In genomic region chr11:78218707-78219492, GRCh38 we compare ENCODE assay signal across 19 cellular contexts. TPM values are rescaled to one million over a fixed set of nuclear protein-coding genes. Genes with fewer than 3 reads are reported as not detected.
DNase-seq lines count a peak whose midpoint lies in the region; ATAC-seq and TF ChIP-seq lines count a peak whose summit lies in the region.
"Had no signal": no experiment of that assay in that cellular context is flagged by ENCODE, and none has a peak within 500 bp of the region (broad histone marks: within the 10 kb centered on the region; RNA-seq: fewer than 3 reads in every experiment).

No MANE protein-coding gene starts in this region.

- POLR2A ChIA-PET in CD4-positive, alpha-beta T cell (lab: Charles Lee), result no interaction called here

- peak overlapping the region; percentile 66 for H3K27ac Mint-ChIP-seq in CD4-positive, alpha-beta T cell
- peak overlapping the region; percentile 16 for H3K27ac Mint-ChIP-seq in osteocyte (ENCODE audit: unreplicated experiment)
- H3K27ac Mint-ChIP-seq: activated T-cell treated with anti-CD3 and anti-CD28 coated beads, Interleukin-2, amount 50 U/mL, for 72 hours; mesothelial cell of epicardium had no signal

- H3K27me3 ChIP-seq in CD4-positive, alpha-beta T cell (ENCODE audit: control insufficient read depth, insufficient read depth, low read length), result no peaks in the 10 kb centered on the region
- H3K27me3 ChIP-seq in dorsolateral prefrontal cortex (no peaks in the 10 kb centered on the region), heart right ventricle (no peaks in the 10 kb centered on the region)
- H3K27me3 ChIP-seq: SJCRH30, upper lobe of left lung had no signal

- H3K36me3 Mint-ChIP-seq in CD4-positive, alpha-beta T cell (ENCODE audit: low read depth), result peaks cover 33% of the 10 kb centered on the region
- peaks cover 25% of the 10 kb centered on the region for H3K36me3 Mint-ChIP-seq in osteocyte (ENCODE audit: unreplicated experiment)

- CTCF ChIA-PET in CD4-positive, alpha-beta T cell (lab: Charles Lee), result interaction anchor here (1.4 kb wide), 1 partner anchor 10 kb away, joined by 3 read pairs; no protein-coding TSS in a partner anchor

- WGBS in heart right ventricle, 2 donors, result 84 to 85% methylated on average over 11 of the region's 11 CpGs

- peaks cover 0 to 99% (median 47%) of the 10 kb centered on the region in 9 donors for H3K36me3 ChIP-seq in heart right ventricle

- TF ChIP-seq CTCF in CD4-positive, alpha-beta T cell (IDR thresholded peaks at IDR 0.05), result no peak
- TF ChIP-seq CTCF in dorsolateral prefrontal cortex (IDR thresholded peaks at IDR 0.05 in 54 of 56, conservative IDR thresholded peaks at IDR 0.05 in 2 of 56; ENCODE audit: low read depth in 1 of 56, partially characterized antibody in 56 of 56) (no peak), osteocyte (IDR thresholded peaks at IDR 0.05) (no peak), heart right ventricle (IDR thresholded peaks at IDR 0.05) (no peak)

- H3K27ac ChIP-seq in CD4-positive, alpha-beta T cell (ENCODE audit: low read depth, low read length), result no peak overlapping the region
- peak overlapping the region in 51 of 59 donors; percentile 4 to 91 (median 76) for H3K27ac ChIP-seq in dorsolateral prefrontal cortex
- H3K27ac ChIP-seq in heart right ventricle, result no peak overlapping the region
- H3K27ac ChIP-seq: KMS-11, SJCRH30, skin epidermis, upper lobe of left lung had no signal

- H3K9me3 Mint-ChIP-seq in CD4-positive, alpha-beta T cell, result no peaks in the 10 kb centered on the region
- no peaks in the 10 kb centered on the region for H3K9me3 Mint-ChIP-seq in osteocyte (ENCODE audit: unreplicated experiment)
- H3K9me3 Mint-ChIP-seq: activated T-cell treated with anti-CD3 and anti-CD28 coated beads, Interleukin-2, amount 50 U/mL, for 72 hours; mesothelial cell of epicardium; naive B cell had no signal

- peaks cover 5% of the 10 kb centered on the region for H3K4me1 Mint-ChIP-seq in CD4-positive, alpha-beta T cell (ENCODE audit: low read depth)
- no peaks in the 10 kb centered on the region for H3K4me1 Mint-ChIP-seq in osteocyte (ENCODE audit: unreplicated experiment)
- H3K4me1 Mint-ChIP-seq: mesothelial cell of epicardium had no signal

- intact Hi-C loops in CD4-positive, alpha-beta T cell (cut with DNase I, micrococcal nuclease), result no loop called here
- intact Hi-C loops in dorsolateral prefrontal cortex (cut with DNase I) (no loop called here), heart right ventricle (cut with DNase I) (no loop called here)

- no peaks in the 10 kb centered on the region for H3K27me3 Mint-ChIP-seq in CD4-positive, alpha-beta T cell
- no peaks in the 10 kb centered on the region for H3K27me3 Mint-ChIP-seq in osteocyte (ENCODE audit: unreplicated experiment)
- H3K27me3 Mint-ChIP-seq: naive B cell had no signal

- H3K4me3 ChIP-seq in dorsolateral prefrontal cortex (no peak overlapping the region), heart right ventricle (no peak overlapping the region)
- H3K4me3 ChIP-seq: SJCRH30, skin epidermis, upper lobe of left lung had no signal

- peak in 1 of 10 experiments; percentile 11 for DNase-seq in CD4-positive, alpha-beta T cell
- DNase-seq in D341Med (ENCODE audit: low spot score) (peak; percentile 6), dorsolateral prefrontal cortex (peak in 1 of 10 donors; percentile 13), osteocyte (ENCODE audit: extremely low spot score, unreplicated experiment) (no peak), kidney tubule cell (ENCODE audit: low spot score) (no peak), HUDEP-2 (lab: John Stamatoyannopoulos, UW; ENCODE audit: unreplicated experiment in 76 of 76) (no peak), heart right ventricle (no peak)
- DNase-seq: activated CD4-positive, CD25-positive, alpha-beta regulatory T cell treated with anti-CD3 and anti-CD28 coated beads, Interleukin-2, amount 50 U/mL, for 72 hours; activated T-cell treated with anti-CD3 and anti-CD28 coated beads, Interleukin-2, amount 50 U/mL, for 72 hours; central memory CD4-positive, alpha-beta T cell; dermis blood vessel endothelial cell; naive B cell; NCI-H1436; NCI-H748 treated with DMSO at 0.1 percent for 48 hours; SJCRH30; upper lobe of left lung had no signal

- no peak for ATAC-seq in CD4-positive, alpha-beta T cell (ENCODE audit: poor library complexity)
- ATAC-seq in heart right ventricle, result no peak

- no peak overlapping the region for H3K4me3 Mint-ChIP-seq in CD4-positive, alpha-beta T cell
- no peak overlapping the region for H3K4me3 Mint-ChIP-seq in osteocyte (ENCODE audit: unreplicated experiment)
- H3K4me3 Mint-ChIP-seq: activated T-cell treated with anti-CD3 and anti-CD28 coated beads, Interleukin-2, amount 50 U/mL, for 72 hours; mesothelial cell of epicardium; naive B cell had no signal

- H3K9me3 ChIP-seq in CD4-positive, alpha-beta T cell (ENCODE audit: control insufficient read depth, low read length), result no peaks in the 10 kb centered on the region
- no peaks in the 10 kb centered on the region for H3K9me3 ChIP-seq in heart right ventricle
- H3K9me3 ChIP-seq: SJCRH30, upper lobe of left lung had no signal

- no peaks in the 10 kb centered on the region for H3K4me1 ChIP-seq in heart right ventricle
- H3K4me1 ChIP-seq: SJCRH30, upper lobe of left lung had no signal

RNA-seq across cellular contexts. Expression of gene USP35, which starts 30.2 kb away (rescaled TPM):
- total RNA-seq in CD4-positive, alpha-beta T cell, result 10 to 100 TPM; 29.2 to 33.1 TPM
- total RNA-seq in dorsolateral prefrontal cortex (10 to 100 TPM; 13.0 to 38.4 (median 25.1) TPM), osteocyte (10.9 and 11.1 TPM in 2 replicates), heart right ventricle (1 to 10 TPM; 3.6 to 6.6 (median 5.2) TPM)
- polyA plus RNA-seq in heart right ventricle, result 1 to 10 TPM; 4.1 to 7.3 TPM

RNA-seq across cellular contexts. Expression of gene KCTD21, which starts 30.5 kb away (rescaled TPM):
- total RNA-seq in CD4-positive, alpha-beta T cell, result 1 to 10 TPM; 3.5 to 6.5 TPM
- total RNA-seq in dorsolateral prefrontal cortex (10 to 100 TPM in 118 of 120 experiments, 1 to 10 TPM in 2; 8.7 to 23.5 (median 15.9) TPM), osteocyte (10.7 and 10.8 TPM in 2 replicates), heart right ventricle (1 to 10 TPM; 4.2 to 9.9 (median 6.7) TPM)
- polyA plus RNA-seq in heart right ventricle, result 1 to 10 TPM; 4.5 to 5.0 TPM

Comparison
In these comparisons a context has a peak if more than half of its experiments do, and no peak if none do; other contexts are left out.
1. H3K27ac ChIP-seq: peak in dorsolateral prefrontal cortex (51 of 59); none in CD4-positive, alpha-beta T cell (single experiment) and heart right ventricle (0 of 10).